8 cellular contexts compared by ENCODE assay signal in the genomic region with DNA sequence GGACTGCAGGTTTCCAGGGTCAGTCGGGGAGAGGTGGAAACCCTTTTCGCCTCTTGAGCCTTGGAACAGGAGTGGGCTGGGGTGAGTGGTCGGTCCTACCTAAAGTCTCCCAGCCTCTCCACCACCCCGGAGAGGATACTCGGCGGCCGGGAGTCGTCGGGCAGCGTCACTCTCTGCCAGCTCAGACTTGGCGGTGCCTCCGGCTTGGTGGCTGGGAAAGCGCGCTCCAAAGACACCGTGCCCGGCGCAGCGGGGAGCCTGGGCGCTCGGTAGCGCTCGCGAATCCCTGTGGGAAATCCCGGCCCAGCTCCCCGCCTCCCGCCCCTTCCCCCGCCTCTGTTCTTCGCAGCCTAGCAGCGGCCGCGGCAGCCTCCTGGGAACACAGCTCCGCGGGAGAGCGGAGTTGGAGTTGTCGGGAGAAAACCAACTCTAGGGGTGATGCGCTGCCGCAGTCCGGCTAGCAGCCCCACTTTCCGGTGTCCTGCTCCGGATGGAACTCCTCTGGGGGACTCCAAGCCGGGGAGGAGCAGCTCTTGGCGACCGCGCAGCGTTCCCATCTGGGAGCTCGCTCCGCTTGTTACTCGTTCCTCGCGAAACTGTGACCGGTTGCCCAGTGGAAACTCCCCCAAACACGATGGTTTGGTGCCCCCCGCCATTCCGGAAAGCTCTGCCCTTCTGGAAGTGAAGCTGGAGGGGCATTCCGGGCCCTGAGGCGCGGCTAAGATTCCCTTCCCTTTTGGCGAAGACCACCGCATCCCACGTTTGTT. TPM values are rescaled to one million over a fixed set of nuclear protein-coding genes. Genes with fewer than 3 reads are reported as not detected.
A peak's percentile ranks its signal among the peaks of the same experiment; 100 is the strongest.
DNase-seq lines count a peak whose midpoint lies in the region.

No MANE protein-coding gene starts in this region.

- H3K9me3 ChIP-seq in esophagus (ENCODE audit: control insufficient read depth in 2 of 2, insufficient read depth in 1 of 2, low read depth in 1 of 2, low read length in 1 of 2) (peaks cover 0 to 3% of the 10 kb centered on the region in 2 donors), Karpas-422 (ENCODE audit: low read length) (no peaks in the 10 kb centered on the region)

- peaks cover 0 to 15% of the 10 kb centered on the region in 2 donors for H3K27me3 ChIP-seq in esophagus (ENCODE audit: control insufficient read depth in 1 of 2, insufficient read depth in 2 of 2, low read length in 2 of 2)
- H3K27me3 ChIP-seq in Karpas-422 (ENCODE audit: low read length), result no peaks in the 10 kb centered on the region

- peak; percentile 25 for DNase-seq in DMS79 (lab: John Stamatoyannopoulos, UW)
- DNase-seq in NCI-H2107 treated with DMSO at 0.1 percent for 48 hours (lab: John Stamatoyannopoulos, UW; ENCODE audit: unreplicated experiment), result peak; percentile 69
- peak in 9 of 10 donors; percentile 38 to 90 (median 54) for DNase-seq in posterior cingulate gyrus
- no peak for DNase-seq in Karpas-422
- DNase-seq in effector CD8-positive, alpha-beta T cell (lab: John Stamatoyannopoulos, UW), result no peak
- no peak for DNase-seq in activated CD4-positive, CD25-positive, alpha-beta regulatory T cell (lab: John Stamatoyannopoulos, UW)
- no peak for DNase-seq in NCI-H187 (lab: John Stamatoyannopoulos, UW)

- peak overlapping the region in 1 of 2 donors; percentile 15 for H3K27ac ChIP-seq in esophagus (ENCODE audit: low read depth in 2 of 2, low read length in 1 of 2)
- no peak overlapping the region for H3K27ac ChIP-seq in Karpas-422 (ENCODE audit: low read length)

- H3K4me1 ChIP-seq in esophagus (ENCODE audit: control insufficient read depth in 2 of 2, insufficient read depth in 2 of 2, low read length in 1 of 2) (peaks cover 6 to 10% of the 10 kb centered on the region in 2 donors), Karpas-422 (ENCODE audit: low read length) (peaks cover 6% of the 10 kb centered on the region)

- peak overlapping the region; percentile 53 to 56 for H3K4me3 ChIP-seq in esophagus (ENCODE audit: low read depth in 1 of 2, low read length in 2 of 2)
- no peak overlapping the region for H3K4me3 ChIP-seq in Karpas-422 (ENCODE audit: low read length)

- WGBS in esophagus, 2 donors, result 1% methylated on average over 55 to 60 of the region's 60 CpGs

- no peaks in the 10 kb centered on the region for H4K20me1 ChIP-seq in Karpas-422 (ENCODE audit: insufficient read depth, low read depth, low read length)

- H3K9ac ChIP-seq in Karpas-422 (ENCODE audit: low read length), result no peak overlapping the region

- H2AFZ ChIP-seq in Karpas-422 (ENCODE audit: low read length), result no peak overlapping the region

- no peaks in the 10 kb centered on the region for H3K9me2 ChIP-seq in Karpas-422 (replicated peaks; ENCODE audit: insufficient read depth, low read length)

- intact Hi-C loops in posterior cingulate gyrus (cut with DNase I), result loop anchor here (2.0 to 10.0 kb wide), 2 partner anchors 578 to 708 kb away; no protein-coding TSS in a partner anchor

- H3K36me3 ChIP-seq in esophagus (ENCODE audit: control insufficient read depth in 2 of 2, insufficient read depth in 2 of 2, low read length in 1 of 2), result no peaks in the 10 kb centered on the region
- H3K36me3 ChIP-seq in Karpas-422 (ENCODE audit: insufficient read depth, low read length), result no peaks in the 10 kb centered on the region

- no peaks in the 10 kb centered on the region for H3K79me2 ChIP-seq in Karpas-422 (ENCODE audit: low read length)

- no peak overlapping the region for H3K4me2 ChIP-seq in Karpas-422 (ENCODE audit: low read depth, low read length, poor library complexity, severe bottlenecking)

RNA-seq across cellular contexts. Expression of gene EPHB1, which starts 1.4 kb away (rescaled TPM):
- under 1 TPM; 0.04 to 0.38 TPM for polyA plus RNA-seq in esophagus
- 24.1 and 24.3 TPM in 2 replicates for total RNA-seq in Karpas-422 (2014; rRNA removed; shearing (Covaris generic); ENCODE audit: low replicate concordance)

Comparison
In these comparisons a context has a peak if more than half of its experiments do, and no peak if none do; other contexts are left out.
1. DNase-seq: peak in DMS79 (single experiment), NCI-H2107 treated with DMSO at 0.1 percent for 48 hours (single experiment) and posterior cingulate gyrus (9 of 10); none in Karpas-422 (single experiment), effector CD8-positive, alpha-beta T cell (single experiment), activated CD4-positive, CD25-positive, alpha-beta regulatory T cell (0 of 4) and NCI-H187 (0 of 2).